ENCODE assay signal across 8 cellular contexts in genomic region chr10:119653209-119653608, GRCh38. TPM values are rescaled to one million over a fixed set of nuclear protein-coding genes. Genes with fewer than 3 reads are reported as not detected.
DNase-seq lines count a peak whose midpoint lies in the region; ATAC-seq and TF ChIP-seq lines count a peak whose summit lies in the region.

No MANE protein-coding gene starts in this region.

- H3K27me3 ChIP-seq in foreskin keratinocyte: no peaks in the 10 kb centered on the region
- no peaks in the 10 kb centered on the region for H3K27me3 ChIP-seq in smooth muscle cell (ENCODE audit: low read depth)

- peaks cover 64% of the 10 kb centered on the region for H4K20me1 ChIP-seq in smooth muscle cell (ENCODE audit: low read depth)

- H3K4me1 ChIP-seq in foreskin keratinocyte (peaks cover 29% of the 10 kb centered on the region), smooth muscle cell (ENCODE audit: low read depth) (peaks cover 45% of the 10 kb centered on the region)

- no peaks in the 10 kb centered on the region for H3K27me3 Mint-ChIP-seq in activated T-helper 1 cell treated with anti-CD3 and anti-CD28 coated beads, Interleukin-12 subunit alpha, Interleukin-12 subunit beta, Interleukin-2, Interleukin-4 antibody, amounts not matched to agents 30 ng/mL and 10 ng/mL and 1 ng/mL, durations not matched to agents 14 hours and 24 hours and 36 hours (ENCODE audit: insufficient read depth)

- peak overlapping the region; percentile 98 for H3K4me3 ChIP-seq in smooth muscle cell

- intact Hi-C loops in activated T-helper 1 cell treated with anti-CD3 and anti-CD28 coated beads, Interleukin-12 subunit alpha, Interleukin-12 subunit beta, Interleukin-2, Interleukin-4 antibody, amounts not matched to agents 30 ng/mL and 10 ng/mL and 1 ng/mL, durations not matched to agents 14 hours and 24 hours and 36 hours (cut with micrococcal nuclease): loop anchor here (2.0 to 10.0 kb wide), 3 partner anchors 156 to 474 kb away; partner anchors contain the start of gene PRDX3

- WGBS in smooth muscle cell (ENCODE audit: low lambda C conversion rate): 26% methylated on average over 1 of the region's 1 CpG

- peak overlapping the region; percentile 97 for H3K4me2 ChIP-seq in smooth muscle cell

- H3K79me2 ChIP-seq in smooth muscle cell (ENCODE audit: low read depth): peaks cover 63% of the 10 kb centered on the region

- no peak for TF ChIP-seq CTCF in foreskin keratinocyte (conservative IDR thresholded peaks at IDR 0.05)
- no peak for TF ChIP-seq CTCF in smooth muscle cell (IDR thresholded peaks at IDR 0.05; ENCODE audit: borderline replicate concordance, insufficient read depth, poor library complexity, severe bottlenecking)

- H3K36me3 Mint-ChIP-seq in activated T-helper 1 cell treated with anti-CD3 and anti-CD28 coated beads, Interleukin-12 subunit alpha, Interleukin-12 subunit beta, Interleukin-2, Interleukin-4 antibody, amounts not matched to agents 30 ng/mL and 10 ng/mL and 1 ng/mL, durations not matched to agents 14 hours and 24 hours and 36 hours (ENCODE audit: low read depth): peaks cover 14% of the 10 kb centered on the region

- H3K27ac Mint-ChIP-seq in activated T-helper 1 cell treated with anti-CD3 and anti-CD28 coated beads, Interleukin-12 subunit alpha, Interleukin-12 subunit beta, Interleukin-2, Interleukin-4 antibody, amounts not matched to agents 30 ng/mL and 10 ng/mL and 1 ng/mL, durations not matched to agents 14 hours and 24 hours and 36 hours: peak overlapping the region; percentile 70

- peak overlapping the region; percentile 92 for H3K4me3 Mint-ChIP-seq in activated T-helper 1 cell treated with anti-CD3 and anti-CD28 coated beads, Interleukin-12 subunit alpha, Interleukin-12 subunit beta, Interleukin-2, Interleukin-4 antibody, amounts not matched to agents 30 ng/mL and 10 ng/mL and 1 ng/mL, durations not matched to agents 14 hours and 24 hours and 36 hours

- ATAC-seq in foreskin keratinocyte: no peak
- no peak for ATAC-seq in activated CD4-positive, CD25-positive, alpha-beta regulatory T cell treated with anti-CD3 and anti-CD28 coated beads, Interleukin-2, amount 50 U/mL, for 24 hours

- H3K9me3 Mint-ChIP-seq in activated T-helper 1 cell treated with anti-CD3 and anti-CD28 coated beads, Interleukin-12 subunit alpha, Interleukin-12 subunit beta, Interleukin-2, Interleukin-4 antibody, amounts not matched to agents 30 ng/mL and 10 ng/mL and 1 ng/mL, durations not matched to agents 14 hours and 24 hours and 36 hours: no peaks in the 10 kb centered on the region

- DNase-seq in NCI-H146 (lab: John Stamatoyannopoulos, UW): peak; percentile 12
- no peak for DNase-seq in NCI-H146 treated with DMSO at 0.1 percent for 48 hours (lab: John Stamatoyannopoulos, UW; ENCODE audit: unreplicated experiment)
- no peak for DNase-seq in activated T-helper 1 cell treated with anti-CD3 and anti-CD28 coated beads, Interleukin-12 subunit alpha, Interleukin-12 subunit beta, Interleukin-2, Interleukin-4 antibody, amounts not matched to agents 30 ng/mL and 10 ng/mL and 1 ng/mL, durations not matched to agents 14 hours and 24 hours and 36 hours (ENCODE audit: low spot score)
- DNase-seq in foreskin keratinocyte: no peak
- no peak for DNase-seq in smooth muscle cell (lab: John Stamatoyannopoulos, UW; ENCODE audit: unreplicated experiment)
- DNase-seq in stimulated activated CD4-positive, alpha-beta T cell treated with anti-CD3 and anti-CD28 coated beads, Interleukin-4, amount 100 ng/mL, for 24 hours: no peak
- DNase-seq in T1000 (lab: John Stamatoyannopoulos, UW): no peak

- no peak overlapping the region for H2AFZ ChIP-seq in smooth muscle cell (ENCODE audit: low read depth)

- peaks cover 69% of the 10 kb centered on the region for H3K4me1 Mint-ChIP-seq in activated T-helper 1 cell treated with anti-CD3 and anti-CD28 coated beads, Interleukin-12 subunit alpha, Interleukin-12 subunit beta, Interleukin-2, Interleukin-4 antibody, amounts not matched to agents 30 ng/mL and 10 ng/mL and 1 ng/mL, durations not matched to agents 14 hours and 24 hours and 36 hours (ENCODE audit: low read depth)

- peak overlapping the region; percentile 97 for H3K9ac ChIP-seq in smooth muscle cell (ENCODE audit: low read depth)

- peaks cover 25% of the 10 kb centered on the region for H3F3A ChIP-seq in smooth muscle cell (ENCODE audit: low read depth)

- H3K36me3 ChIP-seq in smooth muscle cell (ENCODE audit: low read depth): no peaks in the 10 kb centered on the region

- no peaks in the 10 kb centered on the region for H3K9me3 ChIP-seq in smooth muscle cell (replicated peaks; ENCODE audit: low read depth)

- H3K27ac ChIP-seq in foreskin keratinocyte (peak overlapping the region; percentile 91), smooth muscle cell (ENCODE audit: low read depth) (peak overlapping the region; percentile 92)

RNA-seq across cellular contexts. Expression of gene BAG3, which starts 2.0 kb away (rescaled TPM):
- total RNA-seq in activated T-helper 1 cell treated with anti-CD3 and anti-CD28 coated beads, Interleukin-12 subunit alpha, Interleukin-12 subunit beta, Interleukin-2, Interleukin-4 antibody, amounts not matched to agents 30 ng/mL and 10 ng/mL and 1 ng/mL, durations not matched to agents 14 hours and 24 hours and 36 hours: 30.4 and 30.5 TPM in 2 replicates
- total RNA-seq in foreskin keratinocyte (60.7 and 65.4 TPM in 2 replicates), smooth muscle cell (24.4 and 25.5 TPM in 2 replicates)
- polyA plus RNA-seq in foreskin keratinocyte (73.6 and 74.2 TPM in 2 replicates), smooth muscle cell (70.1 and 73.7 TPM in 2 replicates)

RNA-seq across cellular contexts. Expression of gene TIAL1, which starts 56.4 kb away (rescaled TPM):
- total RNA-seq in activated T-helper 1 cell treated with anti-CD3 and anti-CD28 coated beads, Interleukin-12 subunit alpha, Interleukin-12 subunit beta, Interleukin-2, Interleukin-4 antibody, amounts not matched to agents 30 ng/mL and 10 ng/mL and 1 ng/mL, durations not matched to agents 14 hours and 24 hours and 36 hours: 192 and 195 TPM in 2 replicates
- total RNA-seq in foreskin keratinocyte: 107 and 116 TPM in 2 replicates
- polyA plus RNA-seq in foreskin keratinocyte: 80.4 and 95.3 TPM in 2 replicates
- 117 and 118 TPM in 2 replicates for total RNA-seq in smooth muscle cell
- polyA plus RNA-seq in smooth muscle cell: 40.0 and 53.6 TPM in 2 replicates
